In the genomic region with DNA sequence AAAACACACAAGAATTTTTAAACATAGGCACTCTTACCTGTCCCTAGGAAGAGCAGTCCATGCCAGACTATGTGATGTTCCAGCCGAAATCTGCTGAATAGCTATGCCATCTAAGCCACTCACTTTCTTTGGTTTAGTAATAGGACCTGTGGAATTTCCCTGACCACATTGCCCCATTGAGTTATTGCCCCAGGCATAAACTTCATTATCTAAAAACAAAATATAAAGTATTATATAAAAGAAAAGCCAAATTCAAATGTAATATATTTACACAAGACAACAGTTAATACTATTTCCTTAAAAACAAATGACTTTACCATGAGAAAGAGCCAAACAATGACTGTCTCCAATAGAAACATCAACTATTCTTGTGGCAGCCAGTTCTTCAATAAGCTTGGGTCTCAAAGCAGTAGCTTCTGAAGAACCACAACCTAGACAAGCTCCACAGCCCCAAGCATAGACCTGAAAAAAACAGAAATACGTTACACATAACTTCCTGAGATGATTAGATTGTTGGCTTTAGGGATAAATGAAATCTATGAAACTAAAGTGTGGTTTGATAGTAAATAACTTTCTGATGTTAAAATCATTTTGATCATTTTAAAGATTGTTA, we compare ENCODE assay signal across 1 cellular context.
TF ChIP-seq lines count a peak whose summit lies in the region.

No MANE protein-coding gene starts in this region.

TF ChIP-seq in IMR-90, 13 proteins besides CTCF, POLR2A, EP300 and RAD21 (continued from another document):
- TF ChIP-seq, protein P1, sequence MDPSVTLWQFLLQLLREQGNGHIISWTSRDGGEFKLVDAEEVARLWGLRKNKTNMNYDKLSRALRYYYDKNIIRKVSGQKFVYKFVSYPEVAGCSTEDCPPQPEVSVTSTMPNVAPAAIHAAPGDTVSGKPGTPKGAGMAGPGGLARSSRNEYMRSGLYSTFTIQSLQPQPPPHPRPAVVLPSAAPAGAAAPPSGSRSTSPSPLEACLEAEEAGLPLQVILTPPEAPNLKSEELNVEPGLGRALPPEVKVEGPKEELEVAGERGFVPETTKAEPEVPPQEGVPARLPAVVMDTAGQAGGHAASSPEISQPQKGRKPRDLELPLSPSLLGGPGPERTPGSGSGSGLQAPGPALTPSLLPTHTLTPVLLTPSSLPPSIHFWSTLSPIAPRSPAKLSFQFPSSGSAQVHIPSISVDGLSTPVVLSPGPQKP (IDR thresholded peaks at IDR 0.05; ENCODE audit: borderline replicate concordance, low read depth, low read length) = no peak
- TF ChIP-seq MXI1 (IDR thresholded peaks at IDR 0.05; ENCODE audit: borderline replicate concordance, low read depth, low read length) (no peak), CHD1 (IDR thresholded peaks at IDR 0.05; ENCODE audit: low read depth, low read length) (no peak), RFX5 (IDR thresholded peaks at IDR 0.05; ENCODE audit: low read depth, low read length) (no peak), MAFK (IDR thresholded peaks at IDR 0.05; ENCODE audit: low read depth, low read length) (no peak)
